In the genomic region with DNA sequence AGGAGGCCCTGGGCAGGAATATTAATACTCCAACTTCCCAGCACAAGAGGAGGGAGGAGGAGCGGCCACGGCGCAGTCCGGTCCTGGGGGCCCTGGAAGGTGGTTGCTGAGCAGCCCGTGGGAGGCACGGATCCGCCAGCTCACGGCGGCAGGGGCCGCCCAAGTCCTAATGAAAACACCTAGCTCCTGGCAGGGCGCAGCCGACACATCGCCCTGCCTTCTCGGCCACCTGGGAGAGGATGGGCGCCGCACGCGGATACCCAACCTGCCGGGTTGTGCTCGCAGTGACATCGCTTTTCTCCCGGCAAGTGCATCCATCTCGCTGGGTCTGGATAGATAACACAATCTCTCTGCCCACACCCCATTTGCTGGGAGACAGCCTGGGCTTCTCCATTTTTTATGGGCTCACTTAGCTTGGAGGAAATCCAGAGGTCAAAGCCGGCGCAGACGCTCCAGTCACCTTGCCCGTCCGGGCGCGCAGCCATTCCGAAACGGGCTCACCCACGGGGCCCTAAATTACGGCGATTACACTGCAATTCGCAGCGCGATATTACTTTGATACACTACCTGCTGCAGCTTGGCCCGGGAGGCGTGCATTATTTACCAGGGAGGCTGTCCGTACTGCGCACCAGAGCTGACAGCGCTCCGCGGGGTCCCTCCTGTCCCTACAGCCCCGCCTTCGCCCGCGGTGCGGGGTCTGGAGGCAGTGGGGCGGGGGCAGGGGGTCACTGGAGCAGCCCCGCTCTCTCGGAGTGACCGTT, we compare ENCODE assay signal across 7 cellular contexts. TPM values are rescaled to one million over a fixed set of nuclear protein-coding genes. Genes with fewer than 3 reads are reported as not detected.
DNase-seq lines count a peak whose midpoint lies in the region; ATAC-seq, FAIRE-seq and TF ChIP-seq lines count a peak whose summit lies in the region.

No MANE protein-coding gene starts in this region.

- H3K27ac Mint-ChIP-seq in naive B cell = peak overlapping the region in 3 of 6 donors; percentile 37 to 57 (median 51)

- H3K9me3 Mint-ChIP-seq in naive B cell = no peaks in the 10 kb centered on the region

- H3K27me3 ChIP-seq in bronchial epithelial cell (ENCODE audit: control insufficient read depth, insufficient read depth, low read length) = peaks cover 22% of the 10 kb centered on the region

- TF ChIP-seq EP300 in Ishikawa (IDR thresholded peaks at IDR 0.05; ENCODE audit: borderline replicate concordance) = no peak

- peak overlapping the region; percentile 80 to 92 (median 88) for H3K4me3 Mint-ChIP-seq in naive B cell

- TF ChIP-seq RAD21 in Ishikawa (IDR thresholded peaks at IDR 0.05; ENCODE audit: low read depth) = peak; percentile 53; the same call in 1 of the 2 replicates

- DNase-seq in bronchial epithelial cell (ENCODE audit: low read depth) (no peak), naive B cell (peak; percentile 39), cerebellar nuclear complex (lab: John Stamatoyannopoulos, UW) (no peak)
- DNase-seq in effector CD4-positive, alpha-beta T cell = no peak

- no peak for FAIRE-seq in bronchial epithelial cell (lab: Jason Lieb, UNC)

- TF ChIP-seq CTCF in GM12874 (IDR thresholded peaks at IDR 0.05; ENCODE audit: insufficient read depth, low read depth, low read length) (peak; percentile 57), bronchial epithelial cell (IDR thresholded peaks at IDR 0.05; ENCODE audit: insufficient read depth, low read length, severe bottlenecking) (peak; percentile 46)

- H3K27me3 Mint-ChIP-seq in naive B cell = peaks cover 27 to 41% (median 30%) of the 10 kb centered on the region in 3 donors

- no peak overlapping the region for H3K4me3 ChIP-seq in bronchial epithelial cell (ENCODE audit: low read depth, low read length)

- peaks cover 22 to 54% (median 40%) of the 10 kb centered on the region in 3 donors for H3K4me1 Mint-ChIP-seq in naive B cell

- H3K36me3 ChIP-seq in bronchial epithelial cell (ENCODE audit: control insufficient read depth, insufficient read depth, low read length) = no peaks in the 10 kb centered on the region

- H3K36me3 Mint-ChIP-seq in naive B cell = no peaks in the 10 kb centered on the region

- peak; percentile 69 to 74 for ATAC-seq in naive B cell (ENCODE audit: low read depth in 2 of 2)
- ATAC-seq in HG02840 (IDR thresholded peaks at IDR 0.05; ENCODE audit: low FRiP score, unreplicated experiment) = no peak

TF ChIP-seq in Ishikawa, 13 proteins besides CTCF, POLR2A, EP300 and RAD21:
- no peak for TF ChIP-seq FOXM1 (IDR thresholded peaks at IDR 0.05; ENCODE audit: borderline replicate concordance, low read depth)
- TF ChIP-seq ZBTB7A (IDR thresholded peaks at IDR 0.05; ENCODE audit: low read depth) = no peak; the same call in 1 of the 2 replicates
- no peak for TF ChIP-seq YY1 (IDR thresholded peaks at IDR 0.05; ENCODE audit: low read depth)
- no peak for TF ChIP-seq CREB1 (IDR thresholded peaks at IDR 0.05; ENCODE audit: low read depth)
- TF ChIP-seq TEAD4 (IDR thresholded peaks at IDR 0.05) = no peak
- TF ChIP-seq MAX (IDR thresholded peaks at IDR 0.05) = no peak

RNA-seq across cellular contexts. Expression of gene CCDC167, which starts 36.2 kb away (rescaled TPM):
- total RNA-seq in bronchial epithelial cell = 26.0 and 29.7 TPM in 2 replicates
- polyA plus RNA-seq in naive B cell (ENCODE audit: low read depth in 6 of 6) = 10 to 100 TPM; 35.2 to 61.3 (median 52.4) TPM
